In genomic region chr6:38166411-38167240, GRCh38 we compare ENCODE assay signal across 23 cellular contexts.
"Had no signal": no experiment of that assay in that cellular context is flagged by ENCODE, and none has a peak within 500 bp of the region (broad histone marks: within the 10 kb centered on the region; RNA-seq: fewer than 3 reads in every experiment).

No MANE protein-coding gene starts in this region.

- H3K4me1 ChIP-seq: lower lobe of right lung, psoas muscle, uterus had no signal

- H3K36me3 ChIP-seq: heart left ventricle, lower lobe of right lung, pancreas, thoracic aorta, uterus had no signal

- DNase-seq: activated B cell treated with CpG ODN at 0.5 μM for 24 hours; activated CD4-positive, alpha-beta T cell treated with anti-CD3 and anti-CD28 coated beads, Interleukin-2, amount 50 U/mL, for 1 hour; activated CD8-positive, alpha-beta T cell treated with anti-CD3 and anti-CD28 coated beads for 36 hours; activated gamma-delta T cell treated with Interleukin-2 at 50 U/mL for 16 hours; activated naive CD4-positive, alpha-beta T cell treated with anti-CD3 and anti-CD28 coated beads, Interleukin-2, amount 50 U/mL, for 16 hours; activated T-cell treated with anti-CD3 and anti-CD28 coated beads, Interleukin-2, amount 50 U/mL, for 4 hours; amniotic stem cell; hypothalamus; immature natural killer cell; kidney; lower lobe of right lung; pancreas; psoas muscle; spleen; stimulated activated CD4-positive, alpha-beta T cell treated with anti-CD3 and anti-CD28 coated beads, Interleukin-2, amount 100 ng/mL, for 48 hours; stimulated activated naive CD4-positive, alpha-beta T cell treated with Interleukin-2 at 50 U/mL for 16 hours; T-helper 2 cell; trophoblast cell; uterus had no signal

- ATAC-seq: activated CD8-positive, alpha-beta T cell treated with anti-CD3 and anti-CD28 coated beads for 36 hours; activated T-cell treated with anti-CD3 and anti-CD28 coated beads, Interleukin-2, amount 50 U/mL, for 4 hours; activated T-helper 17 cell treated with anti-CD3 and anti-CD28 coated beads, Interleukin-2, amount 50 U/mL, for 72 hours; heart left ventricle; lower lobe of right lung; pancreas; psoas muscle had no signal

- H3K4me3 Mint-ChIP-seq: activated B cell treated with CpG ODN at 0.5 μM for 24 hours; activated CD8-positive, alpha-beta T cell treated with anti-CD3 and anti-CD28 coated beads for 36 hours; activated T-cell treated with anti-CD3 and anti-CD28 coated beads, Interleukin-2, amount 50 U/mL, for 4 hours; activated T-helper 17 cell treated with anti-CD3 and anti-CD28 coated beads, Interleukin-2, amount 50 U/mL, for 72 hours; immature natural killer cell; nephron had no signal

- H3K9me3 Mint-ChIP-seq: activated B cell treated with CpG ODN at 0.5 μM for 24 hours; activated CD8-positive, alpha-beta T cell treated with anti-CD3 and anti-CD28 coated beads for 36 hours; activated T-cell treated with anti-CD3 and anti-CD28 coated beads, Interleukin-2, amount 50 U/mL, for 4 hours; activated T-helper 17 cell treated with anti-CD3 and anti-CD28 coated beads, Interleukin-2, amount 50 U/mL, for 72 hours; immature natural killer cell; nephron had no signal

- H3K27ac ChIP-seq: lower lobe of right lung, pancreas, psoas muscle, spleen, thoracic aorta, uterus had no signal

- H3K27me3 Mint-ChIP-seq: activated B cell treated with CpG ODN at 0.5 μM for 24 hours; activated CD8-positive, alpha-beta T cell treated with anti-CD3 and anti-CD28 coated beads for 36 hours; activated T-helper 17 cell treated with anti-CD3 and anti-CD28 coated beads, Interleukin-2, amount 50 U/mL, for 72 hours had no signal

- H3K4me1 Mint-ChIP-seq: activated B cell treated with CpG ODN at 0.5 μM for 24 hours; activated T-helper 17 cell treated with anti-CD3 and anti-CD28 coated beads, Interleukin-2, amount 50 U/mL, for 72 hours; immature natural killer cell had no signal

- H3K4me3 ChIP-seq: heart left ventricle, lower lobe of right lung, pancreas, psoas muscle, spleen, thoracic aorta, uterus had no signal

- H3K27ac Mint-ChIP-seq: activated B cell treated with CpG ODN at 0.5 μM for 24 hours; activated CD8-positive, alpha-beta T cell treated with anti-CD3 and anti-CD28 coated beads for 36 hours; activated T-helper 17 cell treated with anti-CD3 and anti-CD28 coated beads, Interleukin-2, amount 50 U/mL, for 72 hours; immature natural killer cell; nephron had no signal

- H3K27me3 ChIP-seq: heart left ventricle, pancreas, spleen, uterus had no signal

- H3K9me3 ChIP-seq: heart left ventricle, lower lobe of right lung, pancreas, psoas muscle, spleen, thoracic aorta, uterus had no signal
